ENCODE assay signal across 8 cellular contexts in the genomic region with DNA sequence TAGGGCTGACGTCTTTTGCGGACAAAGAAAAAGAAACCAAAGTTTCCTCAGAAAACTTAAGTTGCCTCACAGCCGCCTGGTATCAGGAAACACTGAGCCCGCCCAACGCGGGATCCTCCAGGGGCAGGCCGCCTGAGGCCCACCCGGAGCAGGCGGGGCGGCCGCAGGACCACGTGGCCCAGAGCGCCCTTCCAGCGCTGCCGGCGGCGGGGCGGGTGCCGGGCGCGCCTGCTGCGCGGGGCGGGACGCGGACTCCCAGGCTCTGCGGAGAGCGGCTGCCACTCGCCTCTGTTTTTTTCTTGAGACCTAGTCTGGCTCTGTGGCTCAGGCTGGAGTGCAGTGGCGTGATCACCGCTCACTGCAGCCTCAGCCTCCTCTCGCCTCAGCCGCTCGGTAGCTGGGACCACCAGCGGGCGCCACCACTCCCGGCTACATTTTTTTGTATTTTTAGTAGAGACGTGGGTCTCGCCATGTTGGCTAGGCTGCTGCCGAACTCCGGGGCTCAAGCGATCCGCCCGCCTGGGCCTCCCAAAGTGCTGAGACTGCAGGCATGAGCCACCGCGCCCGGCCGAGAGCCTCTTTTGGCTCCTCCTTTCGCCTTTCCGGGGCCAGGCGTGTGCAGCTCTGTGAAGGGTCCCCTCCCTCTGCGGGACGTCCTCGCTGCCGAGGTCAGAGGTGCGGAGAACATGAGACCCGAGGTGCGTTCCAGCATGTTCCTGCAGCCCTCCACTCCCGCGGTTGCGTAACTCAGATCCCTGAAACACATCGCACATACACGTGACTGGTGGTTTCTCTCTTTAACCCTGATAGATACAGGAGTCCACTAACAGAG. TPM values are rescaled to one million over a fixed set of nuclear protein-coding genes. Genes with fewer than 3 reads are reported as not detected.
DNase-seq lines count a peak whose midpoint lies in the region; ATAC-seq lines count a peak whose summit lies in the region.

No MANE protein-coding gene starts in this region.

- DNase-seq in COR-L47 (lab: John Stamatoyannopoulos, UW) (peak; percentile 32), RKO (ENCODE audit: low spot score) (peak; percentile 91), fibroblast of peridontal ligament (ENCODE audit: extremely low read depth) (peak; percentile 92)
- peak; percentile 80 for DNase-seq in activated T-helper 2 cell treated with anti-CD3 and anti-CD28 coated beads, Interferon-gamma antibody, Interleukin-2, Interleukin-4, amounts not matched to agents 10 μg/mL and 5 μg/mL and 100 μg/mL, durations not matched to agents 14 hours and 24 hours and 36 hours (ENCODE audit: low spot score)
- peak; percentile 73 to 88 (median 84) for DNase-seq in naive thymus-derived CD8-positive, alpha-beta T cell

- H3K27me3 Mint-ChIP-seq in activated T-helper 2 cell treated with anti-CD3 and anti-CD28 coated beads, Interferon-gamma antibody, Interleukin-2, Interleukin-4, amounts not matched to agents 10 μg/mL and 5 μg/mL and 100 μg/mL, durations not matched to agents 14 hours and 24 hours and 36 hours (ENCODE audit: low read depth) = no peaks in the 10 kb centered on the region
- H3K27me3 Mint-ChIP-seq in naive thymus-derived CD8-positive, alpha-beta T cell = no peaks in the 10 kb centered on the region
- H3K27me3 Mint-ChIP-seq in stimulated activated naive CD8-positive, alpha-beta T cell treated with anti-CD3 and anti-CD28 coated beads, Interleukin-15, Interleukin-2, amounts not matched to agents 100 ng/mL and 50 ng/mL, for 24 hours = no peaks in the 10 kb centered on the region

- peaks cover 6% of the 10 kb centered on the region for H3K9me3 Mint-ChIP-seq in activated T-helper 2 cell treated with anti-CD3 and anti-CD28 coated beads, Interferon-gamma antibody, Interleukin-2, Interleukin-4, amounts not matched to agents 10 μg/mL and 5 μg/mL and 100 μg/mL, durations not matched to agents 14 hours and 24 hours and 36 hours
- no peaks in the 10 kb centered on the region for H3K9me3 Mint-ChIP-seq in naive thymus-derived CD8-positive, alpha-beta T cell
- no peaks in the 10 kb centered on the region for H3K9me3 Mint-ChIP-seq in stimulated activated naive CD8-positive, alpha-beta T cell treated with anti-CD3 and anti-CD28 coated beads, Interleukin-15, Interleukin-2, amounts not matched to agents 100 ng/mL and 50 ng/mL, for 24 hours

- POLR2A ChIA-PET in naive thymus-derived CD8-positive, alpha-beta T cell (lab: Charles Lee) = interaction anchor here (0.7 to 4.9 kb wide), 16 partner anchors 9 to 154 kb away, joined by 3 to 49 read pairs (median 4); a partner anchor contains a TSS

- peaks cover 30% of the 10 kb centered on the region for H3K4me1 Mint-ChIP-seq in activated T-helper 2 cell treated with anti-CD3 and anti-CD28 coated beads, Interferon-gamma antibody, Interleukin-2, Interleukin-4, amounts not matched to agents 10 μg/mL and 5 μg/mL and 100 μg/mL, durations not matched to agents 14 hours and 24 hours and 36 hours (ENCODE audit: low read depth)
- peaks cover 14 to 45% (median 35%) of the 10 kb centered on the region in 4 donors for H3K4me1 Mint-ChIP-seq in naive thymus-derived CD8-positive, alpha-beta T cell
- H3K4me1 Mint-ChIP-seq in stimulated activated naive CD8-positive, alpha-beta T cell treated with anti-CD3 and anti-CD28 coated beads, Interleukin-15, Interleukin-2, amounts not matched to agents 100 ng/mL and 50 ng/mL, for 24 hours (ENCODE audit: low read depth) = peaks cover 51% of the 10 kb centered on the region

- H3K4me3 Mint-ChIP-seq in activated T-helper 2 cell treated with anti-CD3 and anti-CD28 coated beads, Interferon-gamma antibody, Interleukin-2, Interleukin-4, amounts not matched to agents 10 μg/mL and 5 μg/mL and 100 μg/mL, durations not matched to agents 14 hours and 24 hours and 36 hours (ENCODE audit: low read depth) = peak overlapping the region; percentile 82
- peak overlapping the region; percentile 88 to 94 (median 92) for H3K4me3 Mint-ChIP-seq in naive thymus-derived CD8-positive, alpha-beta T cell
- H3K4me3 Mint-ChIP-seq in stimulated activated naive CD8-positive, alpha-beta T cell treated with anti-CD3 and anti-CD28 coated beads, Interleukin-15, Interleukin-2, amounts not matched to agents 100 ng/mL and 50 ng/mL, for 24 hours = peak overlapping the region; percentile 89

- H3K36me3 Mint-ChIP-seq in activated T-helper 2 cell treated with anti-CD3 and anti-CD28 coated beads, Interferon-gamma antibody, Interleukin-2, Interleukin-4, amounts not matched to agents 10 μg/mL and 5 μg/mL and 100 μg/mL, durations not matched to agents 14 hours and 24 hours and 36 hours (ENCODE audit: low read depth) = peaks cover 4% of the 10 kb centered on the region
- H3K36me3 Mint-ChIP-seq in naive thymus-derived CD8-positive, alpha-beta T cell = no peaks in the 10 kb centered on the region
- no peaks in the 10 kb centered on the region for H3K36me3 Mint-ChIP-seq in stimulated activated naive CD8-positive, alpha-beta T cell treated with anti-CD3 and anti-CD28 coated beads, Interleukin-15, Interleukin-2, amounts not matched to agents 100 ng/mL and 50 ng/mL, for 24 hours (ENCODE audit: low read depth)

- ATAC-seq in GM19397 (IDR thresholded peaks at IDR 0.05; ENCODE audit: unreplicated experiment) (peak; percentile 88), HG03521 (IDR thresholded peaks at IDR 0.05; ENCODE audit: unreplicated experiment) (peak; percentile 81)
- peak; percentile 87 to 91 for ATAC-seq in naive thymus-derived CD8-positive, alpha-beta T cell

- intact Hi-C loops in activated T-helper 2 cell treated with anti-CD3 and anti-CD28 coated beads, Interferon-gamma antibody, Interleukin-2, Interleukin-4, amounts not matched to agents 10 μg/mL and 5 μg/mL and 100 μg/mL, durations not matched to agents 14 hours and 24 hours and 36 hours (cut with micrococcal nuclease) = loop anchor here (1.0 kb wide), 3 partner anchors 11 to 282 kb away; a partner anchor contains a TSS

- peak overlapping the region; percentile 98 for H3K27ac Mint-ChIP-seq in activated T-helper 2 cell treated with anti-CD3 and anti-CD28 coated beads, Interferon-gamma antibody, Interleukin-2, Interleukin-4, amounts not matched to agents 10 μg/mL and 5 μg/mL and 100 μg/mL, durations not matched to agents 14 hours and 24 hours and 36 hours
- peak overlapping the region; percentile 96 to 98 (median 97) for H3K27ac Mint-ChIP-seq in naive thymus-derived CD8-positive, alpha-beta T cell
- H3K27ac Mint-ChIP-seq in stimulated activated naive CD8-positive, alpha-beta T cell treated with anti-CD3 and anti-CD28 coated beads, Interleukin-15, Interleukin-2, amounts not matched to agents 100 ng/mL and 50 ng/mL, for 24 hours = peak overlapping the region; percentile 99

RNA-seq across cellular contexts. Expression of a gene that starts 11.6 kb away (rescaled TPM):
- 503 and 520 TPM in 2 replicates for total RNA-seq in activated T-helper 2 cell treated with anti-CD3 and anti-CD28 coated beads, Interferon-gamma antibody, Interleukin-2, Interleukin-4, amounts not matched to agents 10 μg/mL and 5 μg/mL and 100 μg/mL, durations not matched to agents 14 hours and 24 hours and 36 hours
- total RNA-seq in naive thymus-derived CD8-positive, alpha-beta T cell = 100 to 1,000 TPM; 155 to 168 TPM
- 100 to 1,000 TPM; 160 to 202 (median 174) TPM for polyA plus RNA-seq in naive thymus-derived CD8-positive, alpha-beta T cell

RNA-seq across cellular contexts. Expression of a gene that starts 16.3 kb away (rescaled TPM):
- total RNA-seq in activated T-helper 2 cell treated with anti-CD3 and anti-CD28 coated beads, Interferon-gamma antibody, Interleukin-2, Interleukin-4, amounts not matched to agents 10 μg/mL and 5 μg/mL and 100 μg/mL, durations not matched to agents 14 hours and 24 hours and 36 hours = 2.0 and 2.2 TPM in 2 replicates
- total RNA-seq in naive thymus-derived CD8-positive, alpha-beta T cell = 1 to 10 TPM; 4.4 to 5.4 TPM
- polyA plus RNA-seq in naive thymus-derived CD8-positive, alpha-beta T cell = 1 to 10 TPM; 4.0 to 6.0 (median 5.1) TPM

RNA-seq across cellular contexts. Expression of a gene that starts 49.1 kb away (rescaled TPM):
- total RNA-seq in activated T-helper 2 cell treated with anti-CD3 and anti-CD28 coated beads, Interferon-gamma antibody, Interleukin-2, Interleukin-4, amounts not matched to agents 10 μg/mL and 5 μg/mL and 100 μg/mL, durations not matched to agents 14 hours and 24 hours and 36 hours = not detected in 2 replicates
- total RNA-seq in naive thymus-derived CD8-positive, alpha-beta T cell = not detected
- not detected for polyA plus RNA-seq in naive thymus-derived CD8-positive, alpha-beta T cell

Comparison
In these comparisons a context has a peak if more than half of its experiments do, and no peak if none do; other contexts are left out.
1. Peak in every context shown above with its lines: DNase-seq and ATAC-seq.
2. DNase-seq: peak in every context shown above with its lines; median percentile 92 in fibroblast of peridontal ligament; 91 in RKO; 84 in naive thymus-derived CD8-positive, alpha-beta T cell; 80 in activated T-helper 2 cell treated with anti-CD3 and anti-CD28 coated beads, Interferon-gamma antibody, Interleukin-2, Interleukin-4, amounts not matched to agents 10 μg/mL and 5 μg/mL and 100 μg/mL, durations not matched to agents 14 hours and 24 hours and 36 hours; 32 in COR-L47.